8 cellular contexts compared by ENCODE assay signal in genomic region chr17:75404739-75405364, GRCh38. TPM values are rescaled to one million over a fixed set of nuclear protein-coding genes. Genes with fewer than 3 reads are reported as not detected.
A peak's percentile ranks its signal among the peaks of the same experiment; 100 is the strongest.
DNase-seq lines count a peak whose midpoint lies in the region; ATAC-seq and TF ChIP-seq lines count a peak whose summit lies in the region.

No MANE protein-coding gene starts in this region.

- H2BK120ac ChIP-seq in trophoblast cell (ENCODE audit: insufficient read depth, low read length, poor library complexity) = peak overlapping the region; percentile 81

- peak overlapping the region; percentile 91 for H2AFZ ChIP-seq in trophoblast cell (ENCODE audit: insufficient read depth, low read length, poor library complexity)

- peak overlapping the region; percentile 96 for H3K4ac ChIP-seq in trophoblast cell (ENCODE audit: low read depth, low read length)

- peaks cover 16% of the 10 kb centered on the region for H3K79me2 ChIP-seq in trophoblast cell (ENCODE audit: control insufficient read depth, insufficient read depth, low read length, poor library complexity)

- H3K9me3 ChIP-seq in AG04450 (ENCODE audit: control insufficient read depth, insufficient read depth, low read length) (peaks cover 4% of the 10 kb centered on the region; the same call in 1 of the 2 replicates), SJSA1 (replicated peaks) (no peaks in the 10 kb centered on the region), heart right ventricle (no peaks in the 10 kb centered on the region), trophoblast cell (ENCODE audit: insufficient read depth, low read depth, low read length) (no peaks in the 10 kb centered on the region)

- peak overlapping the region; percentile 21 for H2AK5ac ChIP-seq in trophoblast cell (ENCODE audit: low read length)

- H3K4me3 ChIP-seq in AG04450 (ENCODE audit: low read depth, low read length) (peak overlapping the region; percentile 93), SJSA1 (peak overlapping the region; percentile 98), heart right ventricle (peak overlapping the region; percentile 82 to 100 (median 96)), trophoblast cell (ENCODE audit: low read depth, low read length) (peak overlapping the region; percentile 99)

- H3K27me3 ChIP-seq in AG04450 (ENCODE audit: control insufficient read depth, insufficient read depth, low read length) (peaks cover 2% of the 10 kb centered on the region), SJSA1 (replicated peaks) (peaks cover 3% of the 10 kb centered on the region; the same call in 1 of the 2 replicates), heart right ventricle (no peaks in the 10 kb centered on the region), trophoblast cell (ENCODE audit: insufficient read depth, low read length) (no peaks in the 10 kb centered on the region)

- CTCF ChIA-PET in AG04450 (lab: Charles Lee) = interaction anchor here (0.9 to 1.7 kb wide), 2 partner anchors 82 to 134 kb away, joined by 3 to 8 read pairs; partner anchors contain the start of gene MIF4GD

- H3K79me1 ChIP-seq in trophoblast cell (ENCODE audit: low read length) = peaks cover 5% of the 10 kb centered on the region

- peak overlapping the region; percentile 95 for H3K4me3 Mint-ChIP-seq in activated naive CD4-positive, alpha-beta T cell treated with anti-CD3 and anti-CD28 coated beads, Interleukin-2, amount 50 U/mL, for 24 hours

- no peak for DNase-seq in AG04450 (ENCODE audit: low read depth, low spot score)
- DNase-seq in SJSA1 (ENCODE audit: low read depth in 1 of 2, low spot score in 2 of 2) = peak; percentile 61 to 75
- DNase-seq in heart right ventricle = peak; percentile 17 to 40
- peak; percentile 51 to 67 for DNase-seq in trophoblast cell
- DNase-seq in GM19238 (ENCODE audit: insufficient read length, low spot score) = no peak

- no peaks in the 10 kb centered on the region for H3K9me3 Mint-ChIP-seq in activated naive CD4-positive, alpha-beta T cell treated with anti-CD3 and anti-CD28 coated beads, Interleukin-2, amount 50 U/mL, for 24 hours

- H3K4me1 ChIP-seq in SJSA1 (replicated peaks) (peaks cover 18% of the 10 kb centered on the region), heart right ventricle (peaks cover 0 to 53% (median 36%) of the 10 kb centered on the region in 9 donors), trophoblast cell (ENCODE audit: control insufficient read depth in 1 of 2, insufficient read depth in 2 of 2, low read length in 2 of 2) (peaks cover 0 to 5% of the 10 kb centered on the region in 2 experiments)

- H4K91ac ChIP-seq in trophoblast cell (ENCODE audit: low read depth, low read length) = peak overlapping the region; percentile 82

- peak overlapping the region; percentile 92 for H3K9ac ChIP-seq in trophoblast cell (ENCODE audit: low read length)

- H3K4me2 ChIP-seq in trophoblast cell (ENCODE audit: low read length) = peak overlapping the region; percentile 99

- intact Hi-C loops in heart right ventricle (cut with DNase I) = loop anchor here (1.0 to 10.0 kb wide), 8 partner anchors 80 to 300 kb away; partner anchors contain the start of genes ARMC7 (in 1 of the 10), MIF4GD (in 1 of the 10) and SLC25A19 (in 1 of the 10)

- peaks cover 12% of the 10 kb centered on the region for H3K36me3 ChIP-seq in SJSA1
- H3K36me3 ChIP-seq in heart right ventricle = no peaks in the 10 kb centered on the region
- H3K36me3 ChIP-seq in trophoblast cell (ENCODE audit: control insufficient read depth in 1 of 2, insufficient read depth in 2 of 2, low read length in 2 of 2) = no peaks in the 10 kb centered on the region

- H3K27ac Mint-ChIP-seq in activated naive CD4-positive, alpha-beta T cell treated with anti-CD3 and anti-CD28 coated beads, Interleukin-2, amount 50 U/mL, for 24 hours = peak overlapping the region; percentile 96

- peak overlapping the region; percentile 79 for H2BK5ac ChIP-seq in trophoblast cell (ENCODE audit: low read depth, low read length, poor library complexity)

- POLR2A ChIA-PET in AG04450 (lab: Yijun Ruan, JAX) = interaction anchor here (0.5 to 2.0 kb wide), 7 partner anchors 11 to 146 kb away, joined by 3 to 12 read pairs (median 7); partner anchors contain the start of genes GGA3, MRPS7, SLC25A19 and TSEN54

- no peak for TF ChIP-seq CTCF in AG04450 (IDR thresholded peaks at IDR 0.05; ENCODE audit: low read depth, low read length)
- no peak for TF ChIP-seq CTCF in heart right ventricle (IDR thresholded peaks at IDR 0.05)

- H3K27ac ChIP-seq in AG04450 (ENCODE audit: low read depth, low read length) = peak overlapping the region; percentile 65
- H3K27ac ChIP-seq in SJSA1 = peak overlapping the region; percentile 59
- H3K27ac ChIP-seq in heart right ventricle = peak overlapping the region; percentile 79 to 97 (median 94)
- H3K27ac ChIP-seq in trophoblast cell (ENCODE audit: low read depth, low read length) = peak overlapping the region; percentile 73

- WGBS in heart right ventricle, 2 donors = 0% methylated on average over 37 of the region's 37 CpGs
- WGBS in trophoblast cell (ENCODE audit: extremely low coverage, insufficient coverage, insufficient read length) = no CpG with 5 or more reads among the region's 37 CpGs

- peak; percentile 17 for ATAC-seq in GM19351 (IDR thresholded peaks at IDR 0.05; ENCODE audit: unreplicated experiment)
- peak; percentile 14 for ATAC-seq in HG03457 (IDR thresholded peaks at IDR 0.05; ENCODE audit: unreplicated experiment)
- ATAC-seq in heart right ventricle = peak; percentile 16 to 65 (median 31)

- H3K14ac ChIP-seq in trophoblast cell (ENCODE audit: low read length) = peak overlapping the region; percentile 92

- peaks cover 3% of the 10 kb centered on the region for H3K36me3 Mint-ChIP-seq in activated naive CD4-positive, alpha-beta T cell treated with anti-CD3 and anti-CD28 coated beads, Interleukin-2, amount 50 U/mL, for 24 hours

- peak overlapping the region; percentile 70 for H4K12ac ChIP-seq in trophoblast cell (ENCODE audit: low read depth, low read length)

- peak overlapping the region; percentile 90 for H4K8ac ChIP-seq in trophoblast cell (ENCODE audit: low read depth, low read length)

- H2BK12ac ChIP-seq in trophoblast cell (ENCODE audit: low read length) = no peak overlapping the region

- peaks cover 49% of the 10 kb centered on the region for H3K4me1 Mint-ChIP-seq in activated naive CD4-positive, alpha-beta T cell treated with anti-CD3 and anti-CD28 coated beads, Interleukin-2, amount 50 U/mL, for 24 hours

- H3K23ac ChIP-seq in trophoblast cell (ENCODE audit: low read length) = no peak overlapping the region

- H3K18ac ChIP-seq in trophoblast cell (ENCODE audit: low read length) = peak overlapping the region; percentile 98

- no peaks in the 10 kb centered on the region for H3K27me3 Mint-ChIP-seq in activated naive CD4-positive, alpha-beta T cell treated with anti-CD3 and anti-CD28 coated beads, Interleukin-2, amount 50 U/mL, for 24 hours

RNA-seq across cellular contexts. Expression of gene GRB2, which starts 0.6 kb away (rescaled TPM):
- 53.9 and 63.8 TPM in 2 replicates for polyA plus RNA-seq in AG04450 (2011; rRNA removed)
- 23.5 and 26.7 TPM in 2 replicates for polyA minus RNA-seq in AG04450 (2011; rRNA and poly(A)+ RNA removed)
- total RNA-seq in SJSA1 (2014; rRNA removed; shearing (Covaris generic)) = 200 and 449 TPM in 2 replicates
- 10 to 100 TPM; 43.9 to 85.5 (median 52.0) TPM for total RNA-seq in heart right ventricle
- 10 to 100 TPM; 23.5 to 54.0 TPM for polyA plus RNA-seq in heart right ventricle
- polyA plus RNA-seq in trophoblast cell (2013) = 120 and 126 TPM in 2 replicates

RNA-seq across cellular contexts. Expression of gene TMEM94, which starts 51.6 kb away (rescaled TPM):
- polyA plus RNA-seq in AG04450 (2011; rRNA removed) (14.8 and 23.2 TPM in 2 replicates), heart right ventricle (10 to 100 TPM; 25.6 to 56.1 TPM)
- polyA minus RNA-seq in AG04450 (2011; rRNA and poly(A)+ RNA removed) = 31.6 and 51.2 TPM in 2 replicates
- 62.9 and 109 TPM in 2 replicates for total RNA-seq in SJSA1 (2014; rRNA removed; shearing (Covaris generic))
- total RNA-seq in heart right ventricle = 10 to 100 TPM; 29.0 to 66.7 (median 41.3) TPM
- polyA plus RNA-seq in trophoblast cell (2013) = 64.9 and 65.9 TPM in 2 replicates

Comparison
In these comparisons a context has a peak if more than half of its experiments do, and no peak if none do; other contexts are left out.
1. DNase-seq: peak in SJSA1 (2 of 2), heart right ventricle (2 of 2) and trophoblast cell (2 of 2); none in AG04450 (single experiment) and GM19238 (single experiment).
2. Peak in every context shown above with its lines, with median percentiles within 50 percentile points of each other: H3K27ac ChIP-seq, H3K4me3 ChIP-seq and ATAC-seq.